Comparison of ENCODE assay signal across 8 cellular contexts in genomic region chr19:17441241-17442135, GRCh38. TPM values are rescaled to one million over a fixed set of nuclear protein-coding genes. Genes with fewer than 3 reads are reported as not detected.
DNase-seq lines count a peak whose midpoint lies in the region; ATAC-seq and TF ChIP-seq lines count a peak whose summit lies in the region.

No MANE protein-coding gene starts in this region.

- H3K4me1 Mint-ChIP-seq in endothelial cell (ENCODE audit: unreplicated experiment) (no peaks in the 10 kb centered on the region), neural progenitor cell (peaks cover 9% of the 10 kb centered on the region)

- no peak overlapping the region for H2AFZ ChIP-seq in neural progenitor cell (replicated peaks)

- H3K9me3 Mint-ChIP-seq in endothelial cell (ENCODE audit: unreplicated experiment) (no peaks in the 10 kb centered on the region), neural progenitor cell (peaks cover 4% of the 10 kb centered on the region)

- no peaks in the 10 kb centered on the region for H3K9me3 ChIP-seq in neural progenitor cell (ENCODE audit: low read depth)

- no peaks in the 10 kb centered on the region for H3K36me3 Mint-ChIP-seq in endothelial cell (ENCODE audit: low read depth, unreplicated experiment)
- no peaks in the 10 kb centered on the region for H3K36me3 Mint-ChIP-seq in neural progenitor cell

- no peak overlapping the region for H3K27ac ChIP-seq in neural progenitor cell

- H3K4me1 ChIP-seq in neural progenitor cell = no peaks in the 10 kb centered on the region

- H3K27ac Mint-ChIP-seq in endothelial cell (ENCODE audit: unreplicated experiment) (no peak overlapping the region), neural progenitor cell (peak overlapping the region; percentile 31)

- no peak for ATAC-seq in GM19463 (IDR thresholded peaks at IDR 0.05; ENCODE audit: unreplicated experiment)
- no peak for ATAC-seq in GM21367 (IDR thresholded peaks at IDR 0.05; ENCODE audit: unreplicated experiment)

- DNase-seq in stimulated activated CD4-positive, alpha-beta T cell treated with anti-CD3 and anti-CD28 coated beads, Interleukin-1b, Interleukin-23, amount 100 ng/mL, for 48 hours = peak; percentile 21
- DNase-seq in stimulated activated CD4-positive, alpha-beta T cell treated with anti-CD3 and anti-CD28 coated beads, Interleukin-2, amount 100 ng/mL, for 24 hours = no peak
- DNase-seq in RKO (ENCODE audit: low spot score) (peak; percentile 51), endothelial cell (ENCODE audit: low spot score) (peak; percentile 40), neural progenitor cell (ENCODE audit: low spot score) (peak; percentile 56), NCI-H1436 (lab: John Stamatoyannopoulos, UW) (no peak)

- no peaks in the 10 kb centered on the region for H4K20me1 ChIP-seq in neural progenitor cell (ENCODE audit: low read depth)

- TF ChIP-seq CTCF in endothelial cell (IDR thresholded peaks at IDR 0.05; ENCODE audit: unreplicated experiment) = no peak
- TF ChIP-seq CTCF in neural progenitor cell (IDR thresholded peaks at IDR 0.05) = peak; percentile 63

- H3K4me3 Mint-ChIP-seq in endothelial cell (ENCODE audit: unreplicated experiment) (no peak overlapping the region), neural progenitor cell (peak overlapping the region; percentile 43)

- no peak overlapping the region for H3K4me2 ChIP-seq in neural progenitor cell

- H3F3A ChIP-seq in neural progenitor cell (ENCODE audit: low read depth) = no peaks in the 10 kb centered on the region

- no peak overlapping the region for H3K4me3 ChIP-seq in neural progenitor cell

- H3K9ac ChIP-seq in neural progenitor cell = no peak overlapping the region

- H3K27me3 Mint-ChIP-seq in endothelial cell (ENCODE audit: unreplicated experiment) = no peaks in the 10 kb centered on the region
- H3K27me3 Mint-ChIP-seq in neural progenitor cell (ENCODE audit: insufficient read depth, low read depth) = no peaks in the 10 kb centered on the region

- H3K27me3 ChIP-seq in neural progenitor cell = peaks cover 9% of the 10 kb centered on the region

- no peaks in the 10 kb centered on the region for H3K79me2 ChIP-seq in neural progenitor cell (ENCODE audit: low read depth)

- H3K36me3 ChIP-seq in neural progenitor cell = no peaks in the 10 kb centered on the region

RNA-seq across cellular contexts. Expression of gene TMEM221, which starts 7.0 kb away (rescaled TPM):
- total RNA-seq in endothelial cell (ENCODE audit: unreplicated experiment) = 1.4 TPM
- total RNA-seq in neural progenitor cell (ENCODE audit: low replicate concordance) = 0.17 and 2.2 TPM in 2 replicates

RNA-seq across cellular contexts. Expression of gene NXNL1, which starts 19.2 kb away (rescaled TPM):
- not detected for total RNA-seq in endothelial cell (ENCODE audit: unreplicated experiment)
- total RNA-seq in neural progenitor cell (ENCODE audit: low replicate concordance) = not detected in 2 replicates

RNA-seq across cellular contexts. Expression of gene MVB12A, which starts 21.6 kb away (rescaled TPM):
- total RNA-seq in endothelial cell (ENCODE audit: unreplicated experiment) (107 TPM), neural progenitor cell (ENCODE audit: low replicate concordance) (33.2 and 88.6 TPM in 2 replicates)

RNA-seq across cellular contexts. Expression of gene SLC27A1, which starts 28.8 kb away (rescaled TPM):
- total RNA-seq in endothelial cell (ENCODE audit: unreplicated experiment) (30.2 TPM), neural progenitor cell (ENCODE audit: low replicate concordance) (13.9 and 22.4 TPM in 2 replicates)

RNA-seq across cellular contexts. Expression of gene BST2, which starts 36.1 kb away (rescaled TPM):
- total RNA-seq in endothelial cell (ENCODE audit: unreplicated experiment) = 97.8 TPM
- total RNA-seq in neural progenitor cell (ENCODE audit: low replicate concordance) = 44.8 and 65.5 TPM in 2 replicates

Comparison
In these comparisons a context has a peak if more than half of its experiments do, and no peak if none do; other contexts are left out.
1. DNase-seq: peak in stimulated activated CD4-positive, alpha-beta T cell treated with anti-CD3 and anti-CD28 coated beads, Interleukin-1b, Interleukin-23, amount 100 ng/mL, for 48 hours (single experiment), RKO (single experiment), endothelial cell (single experiment) and neural progenitor cell (single experiment); none in stimulated activated CD4-positive, alpha-beta T cell treated with anti-CD3 and anti-CD28 coated beads, Interleukin-2, amount 100 ng/mL, for 24 hours (0 of 2) and NCI-H1436 (single experiment).